In the genomic region with DNA sequence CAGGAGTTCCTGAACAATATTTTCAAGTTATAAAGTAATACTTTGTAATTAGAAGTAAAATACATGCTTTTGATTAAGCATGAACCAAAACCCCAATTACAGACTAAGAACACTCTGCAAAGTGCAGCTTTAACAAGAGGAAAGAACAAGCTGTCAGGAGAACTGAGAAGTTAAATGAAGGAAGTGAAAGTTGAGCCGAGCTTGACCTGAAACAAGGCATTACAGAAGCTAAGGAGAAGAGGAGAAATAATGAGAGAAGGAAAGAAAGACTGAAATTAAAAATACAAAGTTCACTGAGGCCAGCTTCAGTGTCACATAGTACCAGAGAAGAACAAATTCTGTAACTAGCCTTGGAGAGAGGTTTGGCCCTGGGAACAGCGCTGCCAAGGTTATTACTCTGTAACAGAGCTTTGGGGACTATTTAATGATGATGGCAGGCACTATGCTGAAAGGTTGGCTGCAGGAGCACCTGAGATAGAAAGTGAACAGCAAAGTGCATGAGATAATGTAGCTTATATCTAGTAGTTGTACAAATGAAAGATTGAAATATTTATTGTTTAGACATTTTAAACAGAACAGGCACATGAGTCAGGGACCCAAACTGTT, we compare ENCODE assay signal across 14 cellular contexts.
DNase-seq lines count a peak whose midpoint lies in the region; ATAC-seq, FAIRE-seq and TF ChIP-seq lines count a peak whose summit lies in the region.
"Had no signal": no experiment of that assay in that cellular context is flagged by ENCODE, and none has a peak within 500 bp of the region (broad histone marks: within the 10 kb centered on the region; RNA-seq: fewer than 3 reads in every experiment).

No MANE protein-coding gene starts in this region.

- no peaks in the 10 kb centered on the region for H4K20me1 ChIP-seq in OCI-LY1 (ENCODE audit: insufficient read depth, low read length)

- no peak overlapping the region for H3K9ac ChIP-seq in OCI-LY1 (ENCODE audit: low read length)

- H3K27ac Mint-ChIP-seq in activated T-helper 1 cell treated with anti-CD3 and anti-CD28 coated beads, Interleukin-12 subunit alpha, Interleukin-12 subunit beta, Interleukin-2, Interleukin-4 antibody, amounts not matched to agents 30 ng/mL and 10 ng/mL and 1 ng/mL, durations not matched to agents 14 hours and 24 hours and 36 hours, result no peak overlapping the region
- H3K27ac Mint-ChIP-seq: activated naive CD8-positive, alpha-beta T cell had no signal

- TF ChIP-seq CTCF in OCI-LY1 (IDR thresholded peaks at IDR 0.05; ENCODE audit: low read length), result no peak
- TF ChIP-seq CTCF in Peyer's patch (IDR thresholded peaks at IDR 0.05), result no peak

- H3K36me3 Mint-ChIP-seq in activated T-helper 1 cell treated with anti-CD3 and anti-CD28 coated beads, Interleukin-12 subunit alpha, Interleukin-12 subunit beta, Interleukin-2, Interleukin-4 antibody, amounts not matched to agents 30 ng/mL and 10 ng/mL and 1 ng/mL, durations not matched to agents 14 hours and 24 hours and 36 hours (ENCODE audit: low read depth), result no peaks in the 10 kb centered on the region
- H3K36me3 Mint-ChIP-seq: activated naive CD8-positive, alpha-beta T cell; CD14-positive monocyte had no signal

- ATAC-seq in GM21367 (IDR thresholded peaks at IDR 0.05; ENCODE audit: unreplicated experiment) (peak; percentile 97), HG03066 (IDR thresholded peaks at IDR 0.05; ENCODE audit: low read depth, unreplicated experiment) (peak; percentile 98)
- ATAC-seq: GM23338 had no signal

- no peaks in the 10 kb centered on the region for H3K27me3 Mint-ChIP-seq in activated T-helper 1 cell treated with anti-CD3 and anti-CD28 coated beads, Interleukin-12 subunit alpha, Interleukin-12 subunit beta, Interleukin-2, Interleukin-4 antibody, amounts not matched to agents 30 ng/mL and 10 ng/mL and 1 ng/mL, durations not matched to agents 14 hours and 24 hours and 36 hours (ENCODE audit: insufficient read depth)

- FAIRE-seq in GM12892 (lab: Jason Lieb, UNC), result peak; percentile 70
- FAIRE-seq: endothelial cell of umbilical vein had no signal

- H3K36me3 ChIP-seq in OCI-LY1 (ENCODE audit: insufficient read depth, low read length), result no peaks in the 10 kb centered on the region
- H3K36me3 ChIP-seq in Peyer's patch, result no peaks in the 10 kb centered on the region

- H3K27ac ChIP-seq in OCI-LY1 (ENCODE audit: low read depth, low read length, poor library complexity, severe bottlenecking), result peak overlapping the region; percentile 25
- no peak overlapping the region for H3K27ac ChIP-seq in Peyer's patch

- H3F3A ChIP-seq in OCI-LY1 (ENCODE audit: insufficient read depth, low read length), result no peaks in the 10 kb centered on the region

- H3K4me1 ChIP-seq in OCI-LY1 (ENCODE audit: insufficient read depth, low read length, severe bottlenecking) (peaks cover 23% of the 10 kb centered on the region), Peyer's patch (no peaks in the 10 kb centered on the region)

- DNase-seq in GM12892 (ENCODE audit: insufficient read length) (no peak), Peyer's patch (no peak), SHP77 treated with DMSO at 0.1 percent for 48 hours (lab: John Stamatoyannopoulos, UW) (no peak), foreskin melanocyte (no peak)
- no peak for DNase-seq in activated T-helper 1 cell treated with anti-CD3 and anti-CD28 coated beads, Interleukin-12 subunit alpha, Interleukin-12 subunit beta, Interleukin-2, Interleukin-4 antibody, amounts not matched to agents 30 ng/mL and 10 ng/mL and 1 ng/mL, durations not matched to agents 14 hours and 24 hours and 36 hours (ENCODE audit: low spot score)
- DNase-seq: NCI-H1930, retina had no signal

- H3K4me2 ChIP-seq in OCI-LY1 (ENCODE audit: low read length), result peak overlapping the region; percentile 31; the same call in 1 of the 2 replicates
- H3K4me2 ChIP-seq: GM23338 had no signal

- H3K4me3 ChIP-seq in OCI-LY1 (ENCODE audit: low read depth, low read length, poor library complexity, severe bottlenecking) (no peak overlapping the region), Peyer's patch (no peak overlapping the region)
- H3K4me3 ChIP-seq: GM23338 had no signal

- no peaks in the 10 kb centered on the region for H3K79me2 ChIP-seq in OCI-LY1 (ENCODE audit: insufficient read depth, low read length)

- H3K9me3 ChIP-seq in OCI-LY1 (ENCODE audit: low read length) (no peaks in the 10 kb centered on the region), Peyer's patch (no peaks in the 10 kb centered on the region)

- H3K4me3 Mint-ChIP-seq in activated T-helper 1 cell treated with anti-CD3 and anti-CD28 coated beads, Interleukin-12 subunit alpha, Interleukin-12 subunit beta, Interleukin-2, Interleukin-4 antibody, amounts not matched to agents 30 ng/mL and 10 ng/mL and 1 ng/mL, durations not matched to agents 14 hours and 24 hours and 36 hours, result no peak overlapping the region
- H3K4me3 Mint-ChIP-seq: activated naive CD8-positive, alpha-beta T cell; GM23338 had no signal

- no peaks in the 10 kb centered on the region for H3K9me2 ChIP-seq in OCI-LY1 (ENCODE audit: low read depth, low read length)

- H3K9me3 Mint-ChIP-seq in activated T-helper 1 cell treated with anti-CD3 and anti-CD28 coated beads, Interleukin-12 subunit alpha, Interleukin-12 subunit beta, Interleukin-2, Interleukin-4 antibody, amounts not matched to agents 30 ng/mL and 10 ng/mL and 1 ng/mL, durations not matched to agents 14 hours and 24 hours and 36 hours, result no peaks in the 10 kb centered on the region
- H3K9me3 Mint-ChIP-seq: GM23338 had no signal

- no peaks in the 10 kb centered on the region for H3K27me3 ChIP-seq in OCI-LY1 (ENCODE audit: insufficient read depth, low read length)
- H3K27me3 ChIP-seq in Peyer's patch, result no peaks in the 10 kb centered on the region

- TF ChIP-seq POLR2A in GM12892 (IDR thresholded peaks at IDR 0.05; ENCODE audit: low read depth, low read length), result no peak
- no peak for TF ChIP-seq POLR2A in Peyer's patch (IDR thresholded peaks at IDR 0.05)

- no peak overlapping the region for H2AFZ ChIP-seq in OCI-LY1 (ENCODE audit: low read length)
- H2AFZ ChIP-seq: GM23338 had no signal

- intact Hi-C loops in activated T-helper 1 cell treated with anti-CD3 and anti-CD28 coated beads, Interleukin-12 subunit alpha, Interleukin-12 subunit beta, Interleukin-2, Interleukin-4 antibody, amounts not matched to agents 30 ng/mL and 10 ng/mL and 1 ng/mL, durations not matched to agents 14 hours and 24 hours and 36 hours (cut with micrococcal nuclease), result loop anchor here (10.0 kb wide), 1 partner anchor 1746 kb away; no protein-coding TSS in a partner anchor

- no peaks in the 10 kb centered on the region for H3K4me1 Mint-ChIP-seq in activated T-helper 1 cell treated with anti-CD3 and anti-CD28 coated beads, Interleukin-12 subunit alpha, Interleukin-12 subunit beta, Interleukin-2, Interleukin-4 antibody, amounts not matched to agents 30 ng/mL and 10 ng/mL and 1 ng/mL, durations not matched to agents 14 hours and 24 hours and 36 hours (ENCODE audit: low read depth)
